8 cellular contexts compared by ENCODE assay signal in the genomic region with DNA sequence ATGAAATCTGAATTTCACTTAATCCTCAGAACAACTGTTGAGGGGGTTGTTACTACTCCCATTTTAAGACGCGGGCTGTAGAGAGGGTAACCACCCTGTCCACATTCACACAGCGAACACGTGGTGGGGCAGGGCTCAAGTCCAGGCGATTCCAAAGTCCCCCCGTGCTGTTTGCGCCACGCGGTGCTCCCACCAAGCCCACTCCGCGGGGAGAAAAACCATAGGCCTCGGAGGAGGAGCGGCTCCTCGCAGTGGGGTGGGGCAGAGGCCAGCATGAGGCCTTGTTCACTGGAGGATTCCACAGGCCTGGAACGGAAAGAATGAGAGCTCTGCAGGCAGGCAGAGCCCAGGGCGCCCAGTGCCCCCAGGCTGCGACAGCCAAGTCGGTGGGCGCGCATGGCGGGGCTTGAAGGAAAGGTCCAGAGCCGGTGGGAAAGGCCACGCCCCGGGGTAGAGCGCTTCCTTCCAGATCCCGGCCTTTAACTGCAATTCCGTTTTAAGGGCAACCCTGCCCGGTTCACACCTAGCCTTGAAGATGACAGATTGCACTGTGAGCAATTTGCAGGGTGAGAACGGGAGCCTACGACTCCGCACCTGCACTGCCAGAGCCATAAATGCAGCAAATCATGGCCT.
A peak's percentile ranks its signal among the peaks of the same experiment; 100 is the strongest.
DNase-seq lines count a peak whose midpoint lies in the region; ATAC-seq, FAIRE-seq and TF ChIP-seq lines count a peak whose summit lies in the region.

No MANE protein-coding gene starts in this region.

- TF ChIP-seq RAD21 in SK-N-SH (IDR thresholded peaks at IDR 0.05; ENCODE audit: low read length), result no peak

- ATAC-seq in SK-N-SH treated with all-trans-retinoic acid at 6 μM for 48 hours (no peak), Right ventricle myocardium superior (ENCODE audit: poor library complexity) (peak; percentile 7)

- FAIRE-seq in RCC 7860 (lab: Jason Lieb, UNC), result no peak

- H3K4me1 ChIP-seq in SK-N-SH (ENCODE audit: control insufficient read depth in 1 of 2, insufficient read depth in 2 of 2, low read depth in 1 of 2, low read length in 1 of 2) (peaks cover 37 to 40% of the 10 kb centered on the region in 2 experiments), prostate gland (replicated peaks) (peaks cover 26% of the 10 kb centered on the region)

- H2AFZ ChIP-seq in SK-N-SH (ENCODE audit: low read depth), result peak overlapping the region; percentile 56; the same call in 1 of the 2 replicates

- H4K20me1 ChIP-seq in SK-N-SH (ENCODE audit: insufficient read depth), result no peaks in the 10 kb centered on the region

- H3K9ac ChIP-seq in SK-N-SH, result peak overlapping the region; percentile 67; the same call in 1 of the 2 replicates

- 80% methylated on average over 22 of the region's 31 CpGs for WGBS in SK-N-SH (ENCODE audit: low lambda C conversion rate)
- WGBS in prostate gland, result 56% methylated on average over 31 of the region's 31 CpGs

- intact Hi-C loops in Right ventricle myocardium superior (cut with DNase I) (loop anchor here (2.0 to 10.0 kb wide), 2 partner anchors 64 to 162 kb away; a partner anchor contains a TSS), prostate gland (cut with DNase I) (loop anchor here (1.0 to 10.0 kb wide), 3 partner anchors 162 to 1026 kb away; a partner anchor contains a TSS)

- H3K27ac ChIP-seq in SK-N-SH (ENCODE audit: low read depth in 2 of 2, low read length in 1 of 2), result peak overlapping the region; percentile 85 to 97
- peak overlapping the region; percentile 93 for H3K27ac ChIP-seq in HL-60 (replicated peaks)
- H3K27ac ChIP-seq in prostate gland, result peak overlapping the region; percentile 75 to 88

- no peaks in the 10 kb centered on the region for H3K27me3 ChIP-seq in SK-N-SH (ENCODE audit: insufficient read depth)
- no peaks in the 10 kb centered on the region for H3K27me3 ChIP-seq in HL-60 (ENCODE audit: insufficient read depth, poor library complexity, severe bottlenecking)
- no peaks in the 10 kb centered on the region for H3K27me3 ChIP-seq in prostate gland (replicated peaks; ENCODE audit: insufficient read depth)

- peaks cover 25% of the 10 kb centered on the region for H3F3A ChIP-seq in SK-N-SH (replicated peaks; ENCODE audit: insufficient read depth)

- H3K9me3 ChIP-seq in SK-N-SH (no peaks in the 10 kb centered on the region), prostate gland (no peaks in the 10 kb centered on the region)

- no peak for TF ChIP-seq CTCF in SK-N-SH (IDR thresholded peaks at IDR 0.05)
- no peak for TF ChIP-seq CTCF in HL-60 (IDR thresholded peaks at IDR 0.05; ENCODE audit: insufficient read depth, low read length)
- no peak for TF ChIP-seq CTCF in prostate gland (IDR thresholded peaks at IDR 0.05)

- H3K4me3 ChIP-seq in SK-N-SH (ENCODE audit: low read depth in 2 of 2, low read length in 1 of 2) (peak overlapping the region; percentile 33 to 45; a peak in 2 of 4 replicates), HL-60 (replicated peaks; ENCODE audit: insufficient read depth, low read length) (peak overlapping the region; percentile 20; the same call in 1 of the 2 replicates), prostate gland (peak overlapping the region in 1 of 2 donors; percentile 29)

- peak overlapping the region; percentile 63 for H3K4me2 ChIP-seq in SK-N-SH

- CTCF ChIA-PET in SK-N-SH (lab: Yijun Ruan, JAX), result interaction anchor here (0.7 to 4.6 kb wide), 9 partner anchors 18 to 1026 kb away, joined by 3 to 38 read pairs (median 5); a partner anchor contains a TSS

- POLR2A ChIA-PET in SK-N-SH (lab: Yijun Ruan, JAX), result interaction anchor here (1.1 to 4.1 kb wide), 4 partner anchors 161 to 812 kb away, joined by 3 to 51 read pairs (median 12); a partner anchor contains a TSS

- H3K36me3 ChIP-seq in SK-N-SH (replicated peaks in 1 of 2; ENCODE audit: control insufficient read depth in 1 of 2, insufficient read depth in 2 of 2, low read length in 1 of 2) (no peaks in the 10 kb centered on the region), prostate gland (no peaks in the 10 kb centered on the region)

- DNase-seq in SK-N-SH (peak; percentile 47), HL-60 (ENCODE audit: low read depth in 1 of 2, low spot score in 1 of 2) (peak in 1 of 2 experiments; percentile 23), RCC 7860 (ENCODE audit: low spot score) (peak; percentile 41), Right ventricle myocardium superior (peak; percentile 55), prostate gland (ENCODE audit: low spot score) (no peak), KG1 (lab: John Stamatoyannopoulos, UW) (no peak)
- DNase-seq in activated naive CD4-positive, alpha-beta T cell treated with Interleukin-2 at 50 U/mL for 16 hours, result peak; percentile 55

- no peak for TF ChIP-seq EP300 in SK-N-SH (IDR thresholded peaks at IDR 0.05; ENCODE audit: borderline replicate concordance in 1 of 2, low read depth in 1 of 2, low read length in 1 of 2)

- no peak for TF ChIP-seq POLR2A in prostate gland (IDR thresholded peaks at IDR 0.05)

- H3K79me2 ChIP-seq in SK-N-SH (ENCODE audit: insufficient read depth), result no peaks in the 10 kb centered on the region

- H3K9me2 ChIP-seq in SK-N-SH, result no peaks in the 10 kb centered on the region

TF ChIP-seq in SK-N-SH, 30 proteins besides CTCF, POLR2A, EP300 and RAD21:
- TF ChIP-seq RCOR1 (IDR thresholded peaks at IDR 0.05; ENCODE audit: low read length) (no peak), EZH2phosphoT487 (IDR thresholded peaks at IDR 0.05; ENCODE audit: borderline replicate concordance, low read depth) (no peak), MXI1 (IDR thresholded peaks at IDR 0.05; ENCODE audit: low read depth, low read length) (no peak), RXRA (IDR thresholded peaks at IDR 0.05; ENCODE audit: borderline replicate concordance, low read depth) (no peak), MEF2A (IDR thresholded peaks at IDR 0.05; ENCODE audit: borderline replicate concordance, low read depth) (no peak), FOSL2 (IDR thresholded peaks at IDR 0.05; ENCODE audit: borderline replicate concordance, low read depth) (no peak)
- TF ChIP-seq, protein P1, sequence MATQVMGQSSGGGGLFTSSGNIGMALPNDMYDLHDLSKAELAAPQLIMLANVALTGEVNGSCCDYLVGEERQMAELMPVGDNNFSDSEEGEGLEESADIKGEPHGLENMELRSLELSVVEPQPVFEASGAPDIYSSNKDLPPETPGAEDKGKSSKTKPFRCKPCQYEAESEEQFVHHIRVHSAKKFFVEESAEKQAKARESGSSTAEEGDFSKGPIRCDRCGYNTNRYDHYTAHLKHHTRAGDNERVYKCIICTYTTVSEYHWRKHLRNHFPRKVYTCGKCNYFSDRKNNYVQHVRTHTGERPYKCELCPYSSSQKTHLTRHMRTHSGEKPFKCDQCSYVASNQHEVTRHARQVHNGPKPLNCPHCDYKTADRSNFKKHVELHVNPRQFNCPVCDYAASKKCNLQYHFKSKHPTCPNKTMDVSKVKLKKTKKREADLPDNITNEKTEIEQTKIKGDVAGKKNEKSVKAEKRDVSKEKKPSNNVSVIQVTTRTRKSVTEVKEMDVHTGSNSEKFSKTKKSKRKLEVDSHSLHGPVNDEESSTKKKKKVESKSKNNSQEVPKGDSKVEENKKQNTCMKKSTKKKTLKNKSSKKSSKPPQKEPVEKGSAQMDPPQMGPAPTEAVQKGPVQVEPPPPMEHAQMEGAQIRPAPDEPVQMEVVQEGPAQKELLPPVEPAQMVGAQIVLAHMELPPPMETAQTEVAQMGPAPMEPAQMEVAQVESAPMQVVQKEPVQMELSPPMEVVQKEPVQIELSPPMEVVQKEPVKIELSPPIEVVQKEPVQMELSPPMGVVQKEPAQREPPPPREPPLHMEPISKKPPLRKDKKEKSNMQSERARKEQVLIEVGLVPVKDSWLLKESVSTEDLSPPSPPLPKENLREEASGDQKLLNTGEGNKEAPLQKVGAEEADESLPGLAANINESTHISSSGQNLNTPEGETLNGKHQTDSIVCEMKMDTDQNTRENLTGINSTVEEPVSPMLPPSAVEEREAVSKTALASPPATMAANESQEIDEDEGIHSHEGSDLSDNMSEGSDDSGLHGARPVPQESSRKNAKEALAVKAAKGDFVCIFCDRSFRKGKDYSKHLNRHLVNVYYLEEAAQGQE (IDR thresholded peaks at IDR 0.05; ENCODE audit: low read depth, low read length), result no peak

TF ChIP-seq in SK-N-SH treated with all-trans-retinoic acid at 6 μM for 48 hours, 23 proteins besides CTCF, POLR2A, EP300 and RAD21 (continues in another document):
- TF ChIP-seq GLIS3 (CRISPR knock-in tag; IDR thresholded peaks at IDR 0.05) (no peak), OSR1 (CRISPR knock-in tag; IDR thresholded peaks at IDR 0.05) (no peak), PPARA (CRISPR knock-in tag; IDR thresholded peaks at IDR 0.05; ENCODE audit: borderline replicate concordance) (no peak), ZNF565 (CRISPR knock-in tag; conservative IDR thresholded peaks at IDR 0.05; ENCODE audit: low read depth) (no peak), ZFP30 (CRISPR knock-in tag; IDR thresholded peaks at IDR 0.05) (no peak), TCF4 (CRISPR knock-in tag; IDR thresholded peaks at IDR 0.05; ENCODE audit: borderline replicate concordance) (no peak), BACH2 (CRISPR knock-in tag; IDR thresholded peaks at IDR 0.05; ENCODE audit: borderline replicate concordance) (no peak), ESRRG (CRISPR knock-in tag; IDR thresholded peaks at IDR 0.05) (no peak)
- TF ChIP-seq, protein P2, sequence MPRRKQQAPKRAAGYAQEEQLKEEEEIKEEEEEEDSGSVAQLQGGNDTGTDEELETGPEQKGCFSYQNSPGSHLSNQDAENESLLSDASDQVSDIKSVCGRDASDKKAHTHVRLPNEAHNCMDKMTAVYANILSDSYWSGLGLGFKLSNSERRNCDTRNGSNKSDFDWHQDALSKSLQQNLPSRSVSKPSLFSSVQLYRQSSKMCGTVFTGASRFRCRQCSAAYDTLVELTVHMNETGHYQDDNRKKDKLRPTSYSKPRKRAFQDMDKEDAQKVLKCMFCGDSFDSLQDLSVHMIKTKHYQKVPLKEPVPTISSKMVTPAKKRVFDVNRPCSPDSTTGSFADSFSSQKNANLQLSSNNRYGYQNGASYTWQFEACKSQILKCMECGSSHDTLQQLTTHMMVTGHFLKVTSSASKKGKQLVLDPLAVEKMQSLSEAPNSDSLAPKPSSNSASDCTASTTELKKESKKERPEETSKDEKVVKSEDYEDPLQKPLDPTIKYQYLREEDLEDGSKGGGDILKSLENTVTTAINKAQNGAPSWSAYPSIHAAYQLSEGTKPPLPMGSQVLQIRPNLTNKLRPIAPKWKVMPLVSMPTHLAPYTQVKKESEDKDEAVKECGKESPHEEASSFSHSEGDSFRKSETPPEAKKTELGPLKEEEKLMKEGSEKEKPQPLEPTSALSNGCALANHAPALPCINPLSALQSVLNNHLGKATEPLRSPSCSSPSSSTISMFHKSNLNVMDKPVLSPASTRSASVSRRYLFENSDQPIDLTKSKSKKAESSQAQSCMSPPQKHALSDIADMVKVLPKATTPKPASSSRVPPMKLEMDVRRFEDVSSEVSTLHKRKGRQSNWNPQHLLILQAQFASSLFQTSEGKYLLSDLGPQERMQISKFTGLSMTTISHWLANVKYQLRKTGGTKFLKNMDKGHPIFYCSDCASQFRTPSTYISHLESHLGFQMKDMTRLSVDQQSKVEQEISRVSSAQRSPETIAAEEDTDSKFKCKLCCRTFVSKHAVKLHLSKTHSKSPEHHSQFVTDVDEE (CRISPR knock-in tag; IDR thresholded peaks at IDR 0.05), result no peak

Comparison
In these comparisons a context has a peak if more than half of its experiments do, and no peak if none do; other contexts are left out.
1. DNase-seq: peak in SK-N-SH (single experiment), RCC 7860 (single experiment), activated naive CD4-positive, alpha-beta T cell treated with Interleukin-2 at 50 U/mL for 16 hours (single experiment) and Right ventricle myocardium superior (single experiment); none in prostate gland (single experiment) and KG1 (single experiment).
2. Peak in every context shown above with its lines, with median percentiles within 50 percentile points of each other: H3K27ac ChIP-seq.